In the genomic region with DNA sequence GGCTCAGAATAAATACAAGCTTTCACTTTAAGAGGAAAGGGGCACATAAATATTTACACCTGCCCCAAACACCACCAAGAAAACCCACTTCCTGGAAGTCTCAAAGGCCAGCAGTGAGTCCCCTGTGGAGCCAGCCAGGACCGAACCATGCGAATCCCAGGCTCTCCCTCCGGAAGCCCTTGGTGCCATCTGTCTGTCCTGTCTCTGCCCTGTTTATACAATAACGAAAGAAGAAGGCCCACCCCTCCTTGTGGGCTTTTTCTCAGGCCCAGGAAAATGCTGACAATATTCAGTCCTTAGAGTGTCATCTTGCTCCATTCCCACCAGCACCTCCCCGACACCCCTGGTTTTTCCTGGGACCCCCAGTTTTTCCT, we compare ENCODE assay signal across 1 cellular context.
TF ChIP-seq lines count a peak whose summit lies in the region.

No MANE protein-coding gene starts in this region.

TF ChIP-seq in H1, 55 proteins besides CTCF, POLR2A, EP300 and RAD21:
- no peak for TF ChIP-seq CBX5 (IDR thresholded peaks at IDR 0.05; ENCODE audit: low read depth, low read length)
- no peak for TF ChIP-seq TCF12 (IDR thresholded peaks at IDR 0.05; ENCODE audit: low read depth, low read length)
- TF ChIP-seq NANOG (IDR thresholded peaks at IDR 0.05; ENCODE audit: insufficient read depth, low read depth, low read length, poor library complexity, severe bottlenecking): no peak
- TF ChIP-seq SP4 (IDR thresholded peaks at IDR 0.05; ENCODE audit: low read length): no peak
- TF ChIP-seq CTBP2 (IDR thresholded peaks at IDR 0.05; ENCODE audit: borderline replicate concordance, insufficient read depth, insufficient read length, low read length): no peak
- TF ChIP-seq RFX5 (IDR thresholded peaks at IDR 0.05; ENCODE audit: borderline replicate concordance, low read depth, low read length): no peak
- no peak for TF ChIP-seq POU5F1 (IDR thresholded peaks at IDR 0.05; ENCODE audit: low read depth, low read length)
- TF ChIP-seq BACH1 (IDR thresholded peaks at IDR 0.05; ENCODE audit: low read length): no peak
- TF ChIP-seq EGR1 (IDR thresholded peaks at IDR 0.05; ENCODE audit: borderline replicate concordance, low read depth, low read length): no peak
